In the genomic region with DNA sequence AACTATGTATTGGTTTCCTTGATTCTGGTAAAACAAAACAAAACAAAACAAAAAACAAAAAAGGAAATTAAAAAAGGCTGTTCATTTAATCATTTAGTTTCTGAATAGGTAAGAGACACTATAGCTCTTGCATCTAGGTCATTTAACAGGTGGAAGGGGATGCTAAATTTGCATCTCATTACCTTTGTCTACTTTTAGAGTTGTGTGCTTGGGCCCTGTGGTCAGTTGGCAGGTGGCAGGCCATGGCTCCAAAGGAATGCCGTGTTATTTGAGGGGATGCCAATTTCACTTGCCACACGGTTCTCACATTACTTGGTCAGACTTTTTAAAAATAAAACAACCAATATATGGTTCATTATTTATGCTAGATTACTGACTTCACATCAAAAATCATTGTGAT, we compare ENCODE assay signal across 8 cellular contexts. TPM values are rescaled to one million over a fixed set of nuclear protein-coding genes. Genes with fewer than 3 reads are reported as not detected.
"Had no signal": no experiment of that assay in that cellular context is flagged by ENCODE, and none has a peak within 500 bp of the region (broad histone marks: within the 10 kb centered on the region; RNA-seq: fewer than 3 reads in every experiment).

No MANE protein-coding gene starts in this region.

- H3K36me3 ChIP-seq: HAP-1 had no signal

- H3K9me3 ChIP-seq: HAP-1 had no signal

- DNase-seq: H7, HFFc6 had no signal

- H3K27ac ChIP-seq: HL-60 had no signal

- H3K4me3 ChIP-seq: GM23338, HAP-1 had no signal

- H3K4me1 ChIP-seq: HAP-1 had no signal

- H3K4me2 ChIP-seq: GM23338 had no signal

- FAIRE-seq: H1, HepG2 had no signal

- H2AFZ ChIP-seq: GM23338 had no signal

RNA-seq across cellular contexts. Expression of gene GALNT13, which starts 9.2 kb away (rescaled TPM):
- total RNA-seq: HFFc6 had no signal
- polyA plus RNA-seq: IgD-negative memory B cell had no signal
